In the genomic region with DNA sequence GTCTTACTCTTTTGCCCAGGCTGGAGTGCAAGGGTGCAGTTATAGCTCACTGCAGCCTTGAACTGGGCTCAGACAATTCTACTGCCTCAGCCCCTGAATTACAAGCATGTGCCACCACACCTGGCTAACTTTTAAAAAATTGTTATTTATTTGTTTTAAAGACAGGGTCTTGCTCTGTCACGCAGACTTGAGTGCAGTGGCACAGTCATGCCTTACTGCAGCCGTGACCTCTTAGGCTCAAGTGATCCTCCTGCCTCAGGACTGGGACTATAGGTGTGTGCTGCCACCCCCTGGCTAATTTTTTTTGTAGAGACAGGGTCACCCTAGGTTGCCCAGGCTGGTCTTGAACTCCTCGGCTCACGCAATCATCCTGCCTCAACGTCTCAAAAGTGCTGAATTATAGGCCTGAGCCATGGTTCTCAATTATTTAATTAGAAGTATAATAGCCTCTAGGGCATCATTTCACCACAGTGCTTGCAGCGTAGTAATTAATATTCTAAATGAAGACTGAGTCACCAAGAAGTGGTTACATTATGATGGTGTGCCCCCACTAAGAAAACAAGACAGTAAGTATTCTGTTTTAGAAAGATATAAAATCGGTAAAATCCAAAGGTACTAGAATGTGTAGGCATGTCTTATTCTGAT, we compare ENCODE assay signal across 8 cellular contexts.
DNase-seq lines count a peak whose midpoint lies in the region; ATAC-seq and TF ChIP-seq lines count a peak whose summit lies in the region.

No MANE protein-coding gene starts in this region.

- POLR2A ChIA-PET in activated B cell treated with CpG ODN at 0.5 μM for 24 hours (lab: Charles Lee): interaction anchor here (0.6 kb wide), 2 partner anchors 100 to 137 kb away, joined by 4 to 5 read pairs; no protein-coding TSS in a partner anchor

- peaks cover 61 to 64% (median 64%) of the 10 kb centered on the region in 3 donors for H3K4me1 Mint-ChIP-seq in IgD-negative memory B cell
- peaks cover 82% of the 10 kb centered on the region for H3K4me1 Mint-ChIP-seq in activated B cell treated with CpG ODN at 0.5 μM for 24 hours
- H3K4me1 Mint-ChIP-seq in natural killer cell: peaks cover 13 to 29% of the 10 kb centered on the region in 2 donors

- ATAC-seq in GM19372 (IDR thresholded peaks at IDR 0.05; ENCODE audit: low read depth, unreplicated experiment) (peak; percentile 75), activated B cell treated with CpG ODN at 0.5 μM for 24 hours (ENCODE audit: low read depth) (peak; percentile 93), natural killer cell (peak; percentile 67 to 80 (median 72))

- H3K4me3 Mint-ChIP-seq in IgD-negative memory B cell (peak overlapping the region in 2 of 4 donors; percentile 17 to 80), activated B cell treated with CpG ODN at 0.5 μM for 24 hours (no peak overlapping the region), natural killer cell (no peak overlapping the region)

- no peaks in the 10 kb centered on the region for H3K9me3 Mint-ChIP-seq in IgD-negative memory B cell
- no peaks in the 10 kb centered on the region for H3K9me3 Mint-ChIP-seq in activated B cell treated with CpG ODN at 0.5 μM for 24 hours
- H3K9me3 Mint-ChIP-seq in natural killer cell: no peaks in the 10 kb centered on the region

- intact Hi-C loops in activated B cell treated with CpG ODN at 0.5 μM for 24 hours (cut with micrococcal nuclease): loop anchor here (1.0 to 2.0 kb wide), 4 partner anchors 14 to 369 kb away; no protein-coding TSS in a partner anchor
- intact Hi-C loops in natural killer cell (cut with micrococcal nuclease): loop anchor here (1.0 kb wide), 1 partner anchor 142 kb away; no protein-coding TSS in a partner anchor

- H3K27me3 Mint-ChIP-seq in IgD-negative memory B cell (no peaks in the 10 kb centered on the region), activated B cell treated with CpG ODN at 0.5 μM for 24 hours (no peaks in the 10 kb centered on the region), natural killer cell (ENCODE audit: low read depth in 2 of 2) (no peaks in the 10 kb centered on the region)

- CTCF ChIA-PET in activated B cell treated with CpG ODN at 0.5 μM for 24 hours (lab: Charles Lee): interaction anchor here (1.0 to 10.6 kb wide), 6 partner anchors 9 to 369 kb away, joined by 3 to 81 read pairs (median 6); no protein-coding TSS in a partner anchor

- H3K27ac Mint-ChIP-seq in IgD-negative memory B cell: peak overlapping the region in 2 of 3 donors; percentile 46 to 50
- no peak overlapping the region for H3K27ac Mint-ChIP-seq in activated B cell treated with CpG ODN at 0.5 μM for 24 hours
- H3K27ac Mint-ChIP-seq in natural killer cell: no peak overlapping the region

- H3K36me3 Mint-ChIP-seq in IgD-negative memory B cell: no peaks in the 10 kb centered on the region
- H3K36me3 Mint-ChIP-seq in activated B cell treated with CpG ODN at 0.5 μM for 24 hours (ENCODE audit: low read depth): peaks cover 12% of the 10 kb centered on the region
- no peaks in the 10 kb centered on the region for H3K36me3 Mint-ChIP-seq in natural killer cell

- peak; percentile 35 for DNase-seq in D341Med (ENCODE audit: low spot score)
- no peak for DNase-seq in activated B cell treated with CpG ODN at 0.5 μM for 24 hours
- peak; percentile 51 for DNase-seq in ecto neural progenitor cell (ENCODE audit: low spot score)
- no peak for DNase-seq in natural killer cell
- DNase-seq in GM19238 (ENCODE audit: insufficient read length, low spot score): no peak
- no peak for DNase-seq in NCI-H1694 (lab: John Stamatoyannopoulos, UW)

- TF ChIP-seq CTCF in activated B cell treated with CpG ODN at 0.5 μM for 24 hours (IDR thresholded peaks at IDR 0.05) (no peak), natural killer cell (IDR thresholded peaks at IDR 0.05) (peak; percentile 25)

Comparison
In these comparisons a context has a peak if more than half of its experiments do, and no peak if none do; other contexts are left out.
1. DNase-seq: peak in D341Med (single experiment) and ecto neural progenitor cell (single experiment); none in activated B cell treated with CpG ODN at 0.5 μM for 24 hours (single experiment), natural killer cell (single experiment), GM19238 (single experiment) and NCI-H1694 (single experiment).
2. H3K27ac Mint-ChIP-seq: peak in IgD-negative memory B cell (2 of 3); none in activated B cell treated with CpG ODN at 0.5 μM for 24 hours (single experiment) and natural killer cell (0 of 2).
3. Peak in every context shown above with its lines, with median percentiles within 50 percentile points of each other: ATAC-seq.